20 cellular contexts compared by ENCODE assay signal in genomic region chr6:381742-382461, GRCh38. TPM values are rescaled to one million over a fixed set of nuclear protein-coding genes. Genes with fewer than 3 reads are reported as not detected.
DNase-seq lines count a peak whose midpoint lies in the region; ATAC-seq, FAIRE-seq and TF ChIP-seq lines count a peak whose summit lies in the region.
"Had no signal": no experiment of that assay in that cellular context is flagged by ENCODE, and none has a peak within 500 bp of the region (broad histone marks: within the 10 kb centered on the region; RNA-seq: fewer than 3 reads in every experiment).

No MANE protein-coding gene starts in this region.

- no peaks in the 10 kb centered on the region for H3K9me3 ChIP-seq in heart right ventricle
- no peaks in the 10 kb centered on the region for H3K9me3 ChIP-seq in MM.1S (replicated peaks; ENCODE audit: insufficient read depth, low read length)
- H3K9me3 ChIP-seq in HepG2 (ENCODE audit: low read length), result no peaks in the 10 kb centered on the region
- no peaks in the 10 kb centered on the region for H3K9me3 ChIP-seq in transverse colon
- H3K9me3 ChIP-seq: Peyer's patch, SJCRH30 had no signal

- POLR2A ChIA-PET in HepG2 (lab: Yijun Ruan, JAX), result no interaction called here

- TF ChIP-seq EP300 in HepG2 (IDR thresholded peaks at IDR 0.05; ENCODE audit: low read depth in 2 of 2, low read length in 2 of 2) (no peak), HepG2 (CRISPR knock-in tag; IDR thresholded peaks at IDR 0.05; ENCODE audit: borderline replicate concordance) (no peak), transverse colon (IDR thresholded peaks at IDR 0.05; ENCODE audit: low read depth) (no peak)

- H3F3A ChIP-seq in MM.1S (ENCODE audit: insufficient read depth, low read length), result no peaks in the 10 kb centered on the region

- H3K4me3 ChIP-seq in heart right ventricle (no peak overlapping the region), MM.1S (ENCODE audit: low read length) (peak overlapping the region; percentile 12; the same call in 1 of the 2 replicates), HepG2 (replicated peaks in 1 of 3; ENCODE audit: insufficient read depth in 1 of 3, low read depth in 2 of 3, low read length in 3 of 3) (no peak overlapping the region), transverse colon (no peak overlapping the region)
- H3K4me3 ChIP-seq: HAP-1, Peyer's patch, SJCRH30 had no signal

- H3K27me3 ChIP-seq in heart right ventricle, result peaks cover 4 to 95% (median 63%) of the 10 kb centered on the region in 7 donors
- H3K27me3 ChIP-seq in MM.1S (replicated peaks; ENCODE audit: insufficient read depth, low read length), result no peaks in the 10 kb centered on the region
- H3K27me3 ChIP-seq in HepG2 (ENCODE audit: control insufficient read depth in 1 of 2, insufficient read depth in 2 of 2, low read length in 2 of 2), result peaks cover 20 to 86% of the 10 kb centered on the region in 2 experiments
- H3K27me3 ChIP-seq in transverse colon, result peaks cover 38% of the 10 kb centered on the region
- H3K27me3 ChIP-seq: Peyer's patch, SJCRH30 had no signal

- TF ChIP-seq CTCF in heart right ventricle (IDR thresholded peaks at IDR 0.05) (no peak), MM.1S (IDR thresholded peaks at IDR 0.05; ENCODE audit: low read length) (no peak), HepG2 (CRISPR knock-in tag; IDR thresholded peaks at IDR 0.05) (no peak), transverse colon (IDR thresholded peaks at IDR 0.05) (no peak)

- no peaks in the 10 kb centered on the region for H3K9me2 ChIP-seq in MM.1S (replicated peaks; ENCODE audit: insufficient read depth, low read length)

- H2AFZ ChIP-seq in MM.1S (ENCODE audit: low read length) (peak overlapping the region; percentile 41), HepG2 (ENCODE audit: low read length) (no peak overlapping the region)

- H4K20me1 ChIP-seq in MM.1S (ENCODE audit: insufficient read depth, low read length) (no peaks in the 10 kb centered on the region), HepG2 (ENCODE audit: insufficient read depth, low read length) (no peaks in the 10 kb centered on the region)

- H3K4me2 ChIP-seq in MM.1S (ENCODE audit: low read depth, low read length), result peak overlapping the region; percentile 40; the same call in 1 of the 2 replicates
- H3K4me2 ChIP-seq in HepG2 (ENCODE audit: low read depth, low read length), result no peak overlapping the region

- ATAC-seq in Right ventricle myocardium inferior (no peak), heart right ventricle (no peak), HepG2 (no peak)

- H3K9ac ChIP-seq in MM.1S (ENCODE audit: low read length) (no peak overlapping the region), HepG2 (ENCODE audit: insufficient read depth, low read depth, low read length) (no peak overlapping the region)

- WGBS in heart right ventricle, 2 donors, result 85 to 88% methylated on average over 17 of the region's 17 CpGs
- 41% methylated on average over 17 of the region's 17 CpGs for WGBS in HepG2 (ENCODE audit: low lambda C conversion rate)
- 78 to 84% methylated on average over 9 to 17 of the region's 17 CpGs for WGBS in transverse colon (ENCODE audit: low coverage in 1 of 2), 2 donors

- H3K36me3 ChIP-seq in heart right ventricle (no peaks in the 10 kb centered on the region), MM.1S (replicated peaks; ENCODE audit: insufficient read depth, low read length) (no peaks in the 10 kb centered on the region), HepG2 (replicated peaks in 1 of 2; ENCODE audit: control insufficient read depth in 1 of 2, insufficient read depth in 2 of 2, low read length in 2 of 2) (no peaks in the 10 kb centered on the region), transverse colon (no peaks in the 10 kb centered on the region)
- H3K36me3 ChIP-seq: HAP-1, Peyer's patch, SJCRH30 had no signal

- no peak for TF ChIP-seq RAD21 in HepG2 (CRISPR knock-in tag; IDR thresholded peaks at IDR 0.05)

- DNase-seq in Right ventricle myocardium inferior (ENCODE audit: missing footprints) (peak; percentile 77), heart right ventricle (no peak), MM.1S (peak; percentile 49), HepG2 (ENCODE audit: low spot score) (no peak), transverse colon (peak; percentile 7), NCI-H524 (lab: John Stamatoyannopoulos, UW) (no peak), posterior cingulate gyrus (no peak)
- DNase-seq in activated effector memory CD4-positive, alpha-beta T cell treated with Interleukin-2 at 50 U/mL for 16 hours, result no peak
- DNase-seq: CD4-positive, CD25-positive, alpha-beta regulatory T cell; DMS79; IMR-90; NCI-H1694; NCI-H2081 treated with DMSO at 0.1 percent for 48 hours; NCI-H2171 treated with DMSO at 0.1 percent for 48 hours; NCI-H526; SJCRH30 had no signal

- H3K27ac ChIP-seq in heart right ventricle, result no peak overlapping the region
- H3K27ac ChIP-seq in MM.1S (ENCODE audit: low read length), result peak overlapping the region; percentile 23; the same call in 1 of the 2 replicates
- no peak overlapping the region for H3K27ac ChIP-seq in HepG2 (ENCODE audit: extremely low read length, insufficient read depth, low read length)
- H3K27ac ChIP-seq in transverse colon, result no peak overlapping the region
- H3K27ac ChIP-seq: Peyer's patch, SJCRH30 had no signal

- CTCF ChIA-PET in HepG2 (lab: Yijun Ruan, JAX; ENCODE audit: low intra/inter-chr PET ratio, low total read pairs), result no interaction called here

- no peaks in the 10 kb centered on the region for H3K4me1 ChIP-seq in heart right ventricle
- H3K4me1 ChIP-seq in MM.1S (ENCODE audit: low read length), result peaks cover 12% of the 10 kb centered on the region
- H3K4me1 ChIP-seq in HepG2 (ENCODE audit: insufficient read depth, low read length), result no peaks in the 10 kb centered on the region
- no peaks in the 10 kb centered on the region for H3K4me1 ChIP-seq in transverse colon
- H3K4me1 ChIP-seq: HAP-1, SJCRH30 had no signal

- no TSS peak for BruUV-seq in HepG2 (replicated peaks; lab: Mats Ljungman, UMichigan)

- TF ChIP-seq POLR2A in HepG2 (IDR thresholded peaks at IDR 0.05; ENCODE audit: insufficient read depth in 1 of 2, low read depth in 2 of 2, low read length in 2 of 2) (no peak), transverse colon (IDR thresholded peaks at IDR 0.05) (no peak)

- intact Hi-C loops in Right ventricle myocardium inferior (cut with DNase I), result no loop called here
- intact Hi-C loops in heart right ventricle (cut with DNase I), result loop anchor here in 1 of 10 donors (10.0 kb wide), 1 partner anchor 177 kb away; no protein-coding TSS in a partner anchor
- intact Hi-C loops in HepG2 (cut with micrococcal nuclease; ENCODE audit: unreplicated experiment), result no loop called here
- intact Hi-C loops in transverse colon (cut with DNase I; ENCODE audit: low total_unique reads), result no loop called here
- intact Hi-C loops in posterior cingulate gyrus (cut with DNase I), result loop anchor here (10.0 kb wide), 1 partner anchor 143 kb away; no protein-coding TSS in a partner anchor

- in situ Hi-C loops in HepG2 (cut with HindIII; ENCODE audit: extremely low pct_ligation_motif_present, low pct_unique_long_range_greater_than_20kb) (no loop called here), transverse colon (cut with MboI; ENCODE audit: low pct_ligation_motif_present in 1 of 4, low pct_unique_long_range_greater_than_20kb in 1 of 4, low sequenced_read_pairs in 3 of 4) (no loop called here)

- FAIRE-seq in HepG2 (lab: Jason Lieb, UNC), result no peak
- FAIRE-seq: HTR-8/SVneo had no signal

- H3K79me2 ChIP-seq in MM.1S (ENCODE audit: low read length) (no peaks in the 10 kb centered on the region), HepG2 (ENCODE audit: insufficient read depth, low read length) (no peaks in the 10 kb centered on the region)

TF ChIP-seq in HepG2, 621 proteins besides CTCF, POLR2A, EP300 and RAD21:
- TF ChIP-seq ZNF605 (CRISPR knock-in tag; IDR thresholded peaks at IDR 0.05), result no peak
- TF ChIP-seq ZNF572 (CRISPR knock-in tag; IDR thresholded peaks at IDR 0.05), result 0 out of 2 replicates have a peak, but pooled peaks have one; percentile 12

RNA-seq across cellular contexts. Expression of gene IRF4, which starts 9.7 kb away (rescaled TPM):
- total RNA-seq in Right ventricle myocardium inferior (0.68 TPM), heart right ventricle (1 to 10 TPM in 2 of 10 donors, under 1 TPM in 7, not detected in 1; 0.05 to 3.6 (median 0.32) TPM), HepG2 (2016; rRNA removed; fragmentation: Illumina TruSeq; extraction: Trizol) (0.07 and 0.09 TPM in 2 replicates), transverse colon (10 to 100 TPM in 1 of 4 donors, 1 to 10 TPM in 2, under 1 TPM in 1; 0.40 to 18.4 (median 4.3) TPM)
- polyA plus RNA-seq in heart right ventricle (under 1 TPM; 0.04 to 0.15 TPM), HepG2 (2011; rRNA removed) (0.07 TPM in 2 replicates)
- total RNA-seq in HepG2 (2016; cell fraction: cytosol; rRNA removed; fragmentation: Illumina TruSeq; extraction: Trizol; ENCODE audit: low read depth), result not detected in 2 replicates
- total RNA-seq in HepG2 (2016; cell fraction: insoluble cytoplasmic fraction; rRNA removed; fragmentation: Illumina TruSeq; extraction: Trizol), result 0.06 and 0.13 TPM in 2 replicates
- 0.19 and 0.21 TPM in 2 replicates for total RNA-seq in HepG2 (2016; cell fraction: membrane; rRNA removed; fragmentation: Illumina TruSeq; extraction: Trizol)
- 0.09 TPM in 1 of 2 replicates, not detected in the other for total RNA-seq in HepG2 (2016; cell fraction: nucleus; rRNA removed; fragmentation: Illumina TruSeq; extraction: Trizol)
- 0.04 and 0.24 TPM in 2 replicates for polyA plus RNA-seq in HepG2 (2011; cell fraction: cytosol; rRNA removed)
- polyA plus RNA-seq in HepG2 (2011; cell fraction: nucleus; rRNA removed), result 0.16 and 0.51 TPM in 2 replicates
- 0.04 and 0.11 TPM in 2 replicates for polyA plus RNA-seq in HepG2 (2012)
- polyA plus RNA-seq in HepG2 (2016; cell fraction: cytosol; fragmentation: Illumina TruSeq; extraction: Trizol; ENCODE audit: low read depth), result not detected in 2 replicates
- 0.09 and 0.10 TPM in 2 replicates for polyA plus RNA-seq in HepG2 (2016; cell fraction: insoluble cytoplasmic fraction; fragmentation: Illumina TruSeq; extraction: Trizol; ENCODE audit: low read depth)
- 0.03 and 0.05 TPM in 2 replicates for polyA plus RNA-seq in HepG2 (2016; cell fraction: membrane; fragmentation: Illumina TruSeq; extraction: Trizol; ENCODE audit: low read depth)
- polyA plus RNA-seq in HepG2 (2016; cell fraction: nucleus; fragmentation: Illumina TruSeq; extraction: Trizol; ENCODE audit: insufficient read depth, low read depth), result 0.11 and 0.30 TPM in 2 replicates
- polyA minus RNA-seq in HepG2 (2011; rRNA and poly(A)+ RNA removed; ENCODE audit: low replicate concordance), result 0.72 TPM in 1 of 2 replicates, not detected in the other
- polyA minus RNA-seq in HepG2 (2011; cell fraction: cytosol; rRNA and poly(A)+ RNA removed), result not detected in 2 replicates
- polyA minus RNA-seq in HepG2 (2011; cell fraction: nucleus; rRNA and poly(A)+ RNA removed), result 0.12 and 0.13 TPM in 2 replicates
- total RNA-seq: IMR-90, SJCRH30 had no signal
- polyA plus RNA-seq: BJ, IMR-90 had no signal

Comparison
In these comparisons a context has a peak if more than half of its experiments do, and no peak if none do; other contexts are left out.
1. DNase-seq: peak in Right ventricle myocardium inferior (single experiment), MM.1S (single experiment) and transverse colon (single experiment); none in heart right ventricle (0 of 2), HepG2 (single experiment), activated effector memory CD4-positive, alpha-beta T cell treated with Interleukin-2 at 50 U/mL for 16 hours (single experiment), NCI-H524 (0 of 2) and posterior cingulate gyrus (0 of 10).